In genomic region chr15:79923515-79924169, GRCh38 we compare ENCODE assay signal across 1 cellular context.
TF ChIP-seq lines count a peak whose summit lies in the region.

No MANE protein-coding gene starts in this region.

TF ChIP-seq in GM12878, 131 proteins besides CTCF, POLR2A, EP300 and RAD21 (continued from another document):
- TF ChIP-seq CUX1 (IDR thresholded peaks at IDR 0.05; ENCODE audit: insufficient replicate concordance, low read depth, low read length) = no peak
- TF ChIP-seq TCF3 (IDR thresholded peaks at IDR 0.05; ENCODE audit: borderline replicate concordance, insufficient read depth, low read depth, low read length) = peak; percentile 69
- peak; percentile 55; the same call in 1 of the 2 replicates for TF ChIP-seq GATAD2B (conservative IDR thresholded peaks at IDR 0.05; ENCODE audit: low read depth)
- no peak for TF ChIP-seq ETV6 (conservative IDR thresholded peaks at IDR 0.05 in 1 of 2, IDR thresholded peaks at IDR 0.05 in 1 of 2; ENCODE audit: borderline replicate concordance in 1 of 2, low read depth in 1 of 2)
- TF ChIP-seq TBL1XR1 (IDR thresholded peaks at IDR 0.05; ENCODE audit: low read depth, low read length) = no peak
- TF ChIP-seq EED (IDR thresholded peaks at IDR 0.05; ENCODE audit: low read depth) = peak; percentile 6; the same call in 1 of the 2 replicates
- peak; percentile 47 for TF ChIP-seq SP1 (IDR thresholded peaks at IDR 0.05; ENCODE audit: low read depth, low read length)
- TF ChIP-seq PKNOX1 (IDR thresholded peaks at IDR 0.05) = peak; percentile 54; the same call in 1 of the 2 replicates
- no peak for TF ChIP-seq HDAC2 (IDR thresholded peaks at IDR 0.05)
- TF ChIP-seq DPF2 (IDR thresholded peaks at IDR 0.05) = peak; percentile 31
